In the genomic region with DNA sequence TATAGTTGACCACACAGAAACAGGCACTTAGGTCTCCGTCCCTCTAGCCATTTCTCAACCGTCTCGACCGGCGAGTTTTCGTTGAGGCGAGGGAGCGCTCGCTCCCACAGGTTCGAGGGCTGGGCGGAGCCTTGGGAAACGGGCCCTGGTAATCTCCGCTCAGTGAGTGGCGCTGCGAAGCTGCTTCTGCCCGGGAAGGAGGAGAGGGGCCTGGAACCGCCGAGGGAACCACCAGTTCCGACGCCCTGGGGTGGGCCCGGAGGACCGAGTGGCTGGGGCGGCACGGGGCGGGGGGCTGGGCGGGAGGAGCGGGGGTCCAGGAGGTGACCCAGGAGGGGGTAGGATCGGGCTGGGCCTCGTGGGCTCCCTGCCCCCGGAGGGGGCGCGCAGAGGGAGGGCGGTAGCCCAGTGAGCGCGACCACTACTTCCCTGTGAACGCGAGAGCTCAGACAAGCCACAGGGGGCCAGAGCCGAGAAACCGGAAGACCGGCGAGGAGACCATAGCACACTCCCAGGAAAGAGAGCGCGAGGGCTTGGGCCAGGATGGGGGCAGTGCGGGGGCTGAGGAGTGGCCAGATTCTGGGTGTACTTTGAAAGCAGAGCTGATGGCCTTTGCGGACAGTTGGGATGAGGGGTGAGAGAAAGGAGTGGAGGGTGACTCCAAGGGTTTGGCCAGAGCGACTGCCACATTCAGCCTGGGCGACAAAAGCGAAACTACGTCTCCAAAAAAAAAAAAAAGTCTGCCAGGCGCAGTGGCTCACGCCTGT, we compare ENCODE assay signal across 8 cellular contexts. TPM values are rescaled to one million over a fixed set of nuclear protein-coding genes. Genes with fewer than 3 reads are reported as not detected.
DNase-seq lines count a peak whose midpoint lies in the region; ATAC-seq, FAIRE-seq and TF ChIP-seq lines count a peak whose summit lies in the region.

No MANE protein-coding gene starts in this region.

- BruUV-seq in endothelial cell of umbilical vein (replicated peaks; lab: Mats Ljungman, UMichigan): no TSS peak

- peak overlapping the region; percentile 60 to 67 for H3K18ac ChIP-seq in mesenchymal stem cell (ENCODE audit: low read depth in 1 of 2, low read length in 2 of 2)

- H3K79me2 ChIP-seq in endothelial cell of umbilical vein (ENCODE audit: control insufficient read depth, insufficient read depth, low read length): no peaks in the 10 kb centered on the region

- H3K9ac ChIP-seq in endothelial cell of umbilical vein (replicated peaks; ENCODE audit: extremely low read depth, insufficient read depth, low read length): peak overlapping the region; percentile 95
- H3K9ac ChIP-seq in mesenchymal stem cell (ENCODE audit: low read length): peak overlapping the region; percentile 99

- H3K4me2 ChIP-seq in endothelial cell of umbilical vein (ENCODE audit: insufficient read depth, low read length) (peak overlapping the region; percentile 56), mesenchymal stem cell (ENCODE audit: low read length, poor library complexity, severe bottlenecking) (peak overlapping the region; percentile 56)

- CTCF ChIA-PET in endothelial cell of umbilical vein (lab: Charles Lee): interaction anchor here (0.6 to 4.5 kb wide), 11 partner anchors 8 to 116 kb away, joined by 3 to 47 read pairs (median 4); a partner anchor contains a TSS

- peak in 1 of 2 donors; percentile 1 for TF ChIP-seq CTCF in endothelial cell of umbilical vein (IDR thresholded peaks at IDR 0.05; ENCODE audit: extremely low read depth in 1 of 2, insufficient read depth in 1 of 2, low read depth in 1 of 2, low read length in 2 of 2)

- peak; percentile 80 for FAIRE-seq in endothelial cell of umbilical vein (lab: Jason Lieb, UNC)

- peak overlapping the region; percentile 77 for H2BK15ac ChIP-seq in mesenchymal stem cell (ENCODE audit: low read depth, poor library complexity, severe bottlenecking)

- H3K9me1 ChIP-seq in endothelial cell of umbilical vein (replicated peaks; ENCODE audit: control insufficient read depth, extremely low read depth, insufficient read depth, low read length): no peaks in the 10 kb centered on the region

- dilution Hi-C loops in endothelial cell of umbilical vein (cut with MboI; ENCODE audit: extremely low pct_ligation_motif_present, low sequenced_read_pairs): no loop called here

- H3K14ac ChIP-seq in mesenchymal stem cell (ENCODE audit: low read length in 2 of 2): no peak overlapping the region

- peak overlapping the region; percentile 97 for H4K91ac ChIP-seq in mesenchymal stem cell (ENCODE audit: low read length)

- H3K4me1 ChIP-seq in endothelial cell of umbilical vein (ENCODE audit: control insufficient read depth, extremely low read depth, insufficient read depth, low read length) (peaks cover 15% of the 10 kb centered on the region), mesenchymal stem cell (ENCODE audit: control insufficient read depth, insufficient read depth, low read depth, low read length) (peaks cover 10% of the 10 kb centered on the region)

- TF ChIP-seq POLR2A in endothelial cell of umbilical vein (IDR thresholded peaks at IDR 0.05; ENCODE audit: low read depth, low read length): no peak

- H3K36me3 ChIP-seq in endothelial cell of umbilical vein (ENCODE audit: control insufficient read depth in 2 of 2, extremely low read depth in 1 of 2, insufficient read depth in 2 of 2, low read length in 2 of 2) (no peaks in the 10 kb centered on the region), mesenchymal stem cell (ENCODE audit: control insufficient read depth in 1 of 2, insufficient read depth in 2 of 2, low read depth in 1 of 2, low read length in 2 of 2) (no peaks in the 10 kb centered on the region)

- peak overlapping the region; percentile 99 for H2BK120ac ChIP-seq in mesenchymal stem cell (ENCODE audit: low read depth, low read length)

- H2AFZ ChIP-seq in endothelial cell of umbilical vein (ENCODE audit: low read depth, low read length) (peak overlapping the region; percentile 58), mesenchymal stem cell (ENCODE audit: low read depth, low read length) (peak overlapping the region; percentile 8)

- peak overlapping the region; percentile 98 for H3K27ac ChIP-seq in endothelial cell of umbilical vein (ENCODE audit: insufficient read depth, low read depth, low read length)
- peak overlapping the region; percentile 91 for H3K27ac ChIP-seq in mesenchymal stem cell (ENCODE audit: low read length, poor library complexity, severe bottlenecking)

- no peak overlapping the region for H3K23ac ChIP-seq in mesenchymal stem cell (ENCODE audit: low read length in 2 of 2)

- no peak for ATAC-seq in HG02885 (IDR thresholded peaks at IDR 0.05; ENCODE audit: poor library complexity, unreplicated experiment)

- H3K4me3 ChIP-seq in endothelial cell of umbilical vein (replicated peaks in 1 of 3; ENCODE audit: insufficient read depth in 1 of 3, low read depth in 1 of 3, low read length in 3 of 3) (peak overlapping the region in 2 of 3 experiments; percentile 20 to 36), mesenchymal stem cell (ENCODE audit: insufficient read depth in 1 of 2, low read depth in 1 of 2, low read length in 2 of 2) (peak overlapping the region in 1 of 2 experiments; percentile 78)

- H3K79me1 ChIP-seq in mesenchymal stem cell (replicated peaks; ENCODE audit: low read length, poor library complexity, severe bottlenecking): no peaks in the 10 kb centered on the region

- WGBS in mesenchymal stem cell: 5% methylated on average over 47 of the region's 51 CpGs

- intact Hi-C loops in endothelial cell of umbilical vein (cut with micrococcal nuclease): loop anchor here (1.0 kb wide), 4 partner anchors 9 to 114 kb away; a partner anchor contains a TSS

- peak overlapping the region; percentile 98 for H4K8ac ChIP-seq in mesenchymal stem cell (ENCODE audit: low read length)

- no peaks in the 10 kb centered on the region for H4K20me1 ChIP-seq in endothelial cell of umbilical vein (replicated peaks; ENCODE audit: control insufficient read depth, extremely low read depth, insufficient read depth, low read length)

- no peak overlapping the region for H2BK5ac ChIP-seq in mesenchymal stem cell (ENCODE audit: low read depth, low read length, poor library complexity, severe bottlenecking)

- no peaks in the 10 kb centered on the region for H3K9me3 ChIP-seq in endothelial cell of umbilical vein (replicated peaks; ENCODE audit: control insufficient read depth, insufficient read depth, low read length)
- no peaks in the 10 kb centered on the region for H3K9me3 ChIP-seq in mesenchymal stem cell (ENCODE audit: control insufficient read depth, low read length)

- H3K27me3 ChIP-seq in endothelial cell of umbilical vein (ENCODE audit: control insufficient read depth in 2 of 2, insufficient read depth in 2 of 2, low read length in 2 of 2): no peaks in the 10 kb centered on the region
- no peaks in the 10 kb centered on the region for H3K27me3 ChIP-seq in mesenchymal stem cell (ENCODE audit: control insufficient read depth in 1 of 2, insufficient read depth in 1 of 2, low read length in 2 of 2)

- H2AK5ac ChIP-seq in mesenchymal stem cell (ENCODE audit: low read length, severe bottlenecking): no peak overlapping the region

- H3K4ac ChIP-seq in mesenchymal stem cell (ENCODE audit: low read depth in 1 of 2, low read length in 2 of 2): peak overlapping the region; percentile 52 to 67

- POLR2A ChIA-PET in endothelial cell of umbilical vein (lab: Charles Lee): interaction anchor here (0.6 to 2.4 kb wide), 21 partner anchors 8 to 1777 kb away, joined by 3 to 95 read pairs (median 6); a partner anchor contains a TSS

- H2BK12ac ChIP-seq in mesenchymal stem cell (ENCODE audit: low read length in 2 of 2): no peak overlapping the region

- peak; percentile 90 for DNase-seq in ELR (ENCODE audit: low read depth)
- DNase-seq in HPDE6-E6E7 (ENCODE audit: extremely low spot score): peak; percentile 54
- DNase-seq in NOMO-1 treated with dmso at 0.1 percent for 144 hours (lab: John Stamatoyannopoulos, UW; ENCODE audit: unreplicated experiment): peak; percentile 90
- DNase-seq in activated T-cell treated with anti-CD3 and anti-CD28 coated beads for 1 hour (ENCODE audit: low read depth): peak; percentile 52
- DNase-seq in endothelial cell of umbilical vein (ENCODE audit: low read depth, low spot score): peak; percentile 77
- DNase-seq in mesenchymal stem cell: peak; percentile 89
- DNase-seq in stimulated activated CD8-positive, alpha-beta memory T cell treated with anti-CD3 and anti-CD28 coated beads, Interleukin-15, amount 100 ng/mL, for 48 hours (ENCODE audit: low read depth in 2 of 2): peak; percentile 44 to 49

TF ChIP-seq in endothelial cell of umbilical vein, 7 proteins besides CTCF, POLR2A, EP300 and RAD21:
- no peak for TF ChIP-seq MYC (IDR thresholded peaks at IDR 0.05; ENCODE audit: low read depth, low read length)
- TF ChIP-seq POLR2AphosphoS5 (IDR thresholded peaks at IDR 0.05; ENCODE audit: insufficient read depth, low read depth, low read length): peak; percentile 14

RNA-seq across cellular contexts. Expression of a gene that starts 29.9 kb away (rescaled TPM):
- 3.6 and 4.1 TPM in 2 replicates for total RNA-seq in endothelial cell of umbilical vein
- polyA plus RNA-seq in endothelial cell of umbilical vein: 3.8 and 5.3 TPM in 2 replicates
- 3.0 and 4.6 TPM in 2 replicates for polyA plus RNA-seq in endothelial cell of umbilical vein (2011; cell fraction: cytosol; rRNA removed)
- polyA plus RNA-seq in endothelial cell of umbilical vein (2011; cell fraction: nucleus; rRNA removed): 1.7 and 1.9 TPM in 2 replicates
- 3.9 and 5.4 TPM in 2 replicates for polyA plus RNA-seq in endothelial cell of umbilical vein (2012)
- polyA minus RNA-seq in endothelial cell of umbilical vein: 2.0 and 2.2 TPM in 2 replicates
- polyA minus RNA-seq in endothelial cell of umbilical vein (2011; cell fraction: cytosol; rRNA and poly(A)+ RNA removed): 11.2 TPM
- polyA minus RNA-seq in endothelial cell of umbilical vein (2011; cell fraction: nucleus; rRNA and poly(A)+ RNA removed): 1.1 and 1.3 TPM in 2 replicates
- 8.4 TPM for polyA plus RNA-seq in mesenchymal stem cell (2013, experiment 1 of 2)
- polyA plus RNA-seq in mesenchymal stem cell (2013, experiment 2 of 2): 8.7 TPM
